Comparison of ENCODE assay signal across 1 cellular context in the genomic region with DNA sequence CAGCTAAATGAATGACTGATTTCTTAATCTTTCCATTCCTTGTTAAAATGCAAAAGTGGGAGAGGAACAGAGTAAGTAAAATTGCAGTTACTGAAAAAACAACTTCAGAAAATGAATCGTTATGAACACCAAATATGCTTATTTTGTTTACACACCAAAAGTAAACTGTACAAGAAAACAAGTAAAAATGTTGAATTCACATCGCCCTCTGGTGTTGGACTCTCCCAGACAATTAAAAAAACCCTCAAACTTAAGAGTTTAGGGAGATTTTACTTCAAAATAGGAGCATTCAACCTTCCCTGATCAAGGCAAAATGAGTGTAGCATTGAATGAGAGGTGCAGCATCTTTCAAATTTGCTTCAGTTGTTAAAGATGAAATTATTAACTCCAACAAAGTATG.
A peak's percentile ranks its signal among the peaks of the same experiment; 100 is the strongest.
TF ChIP-seq lines count a peak whose summit lies in the region.

No MANE protein-coding gene starts in this region.

TF ChIP-seq in IMR-90, 13 proteins besides CTCF, POLR2A, EP300 and RAD21 (continued from another document):
- TF ChIP-seq SMC3 (IDR thresholded peaks at IDR 0.05; ENCODE audit: low read depth, low read length) = peak; percentile 61
TF ChIP-seq in IMR-90: peak in this region for 1.
